29 cellular contexts compared by ENCODE assay signal in genomic region chr7:108557617-108558016, GRCh38.
"Had no signal": no experiment of that assay in that cellular context is flagged by ENCODE, and none has a peak within 500 bp of the region (broad histone marks: within the 10 kb centered on the region; RNA-seq: fewer than 3 reads in every experiment).

No MANE protein-coding gene starts in this region.

- H3K27me3 Mint-ChIP-seq: stimulated activated memory B cell treated with anti-CD40 and anti-IgM and Interleukin-4, amounts not matched to agents 10 μg/mL and 1 μg/mL and 100 μg/mL, for 72 hours; stimulated activated naive B cell treated with anti-CD40 and anti-IgM and Interleukin-4, amounts not matched to agents 10 μg/mL and 1 μg/mL and 100 μg/mL, for 72 hours; stimulated activated naive CD8-positive, alpha-beta T cell treated with anti-CD3 and anti-CD28 coated beads, Interleukin-15, amount 100 ng/mL, for 72 hours; stimulated activated naive CD8-positive, alpha-beta T cell treated with anti-CD3 and anti-CD28 coated beads, Interleukin-15, Interleukin-2, amounts not matched to agents 100 ng/mL and 50 ng/mL, for 24 hours; type B pancreatic cell had no signal

- FAIRE-seq: urothelium cell line had no signal

- H3K36me3 ChIP-seq: suprapubic skin, thoracic aorta, thyroid gland, transverse colon, upper lobe of right lung, uterus, vagina had no signal

- H3K4me3 ChIP-seq: stomach, suprapubic skin, testis, thoracic aorta, thyroid gland, tibial artery, tibial nerve, transverse colon, upper lobe of left lung, upper lobe of right lung, uterus, vagina had no signal

- H3K27ac ChIP-seq: stomach, suprapubic skin, testis, thoracic aorta, thyroid gland, tibial artery, tibial nerve, transverse colon, upper lobe of left lung, upper lobe of right lung, uterus, vagina had no signal

- DNase-seq: stimulated activated CD4-positive, alpha-beta T cell treated with anti-CD3 and anti-CD28 coated beads, Interleukin-2, amount 100 ng/mL, for 48 hours; stimulated activated CD4-positive, alpha-beta T cell treated with anti-CD3 and anti-CD28 coated beads, Interleukin-4, amount 100 ng/mL, for 1 hour; stimulated activated CD4-positive, alpha-beta T cell treated with anti-CD3 and anti-CD28 coated beads, Interleukin-4, amount 100 ng/mL, for 24 hours; stimulated activated CD4-positive, alpha-beta T cell treated with anti-CD3 and anti-CD28 coated beads, Interleukin-4, amount 100 ng/mL, for 4 hours; stimulated activated CD8-positive, alpha-beta memory T cell treated with anti-CD3 and anti-CD28 coated beads, Interleukin-4, amount 100 ng/mL, for 48 hours; stimulated activated naive B cell treated with anti-CD40 and anti-IgM and Interleukin-4, amounts not matched to agents 10 μg/mL and 1 μg/mL and 100 μg/mL, for 72 hours; stimulated activated naive CD4-positive, alpha-beta T cell; stimulated activated naive CD4-positive, alpha-beta T cell treated with Interleukin-2 at 50 U/mL for 16 hours; stimulated activated naive CD8-positive, alpha-beta T cell treated with anti-CD3 and anti-CD28 coated beads, Interleukin-15, amount 100 ng/mL, for 72 hours; stimulated activated naive CD8-positive, alpha-beta T cell treated with anti-CD3 and anti-CD28 coated beads, Interleukin-15, Interleukin-2, amounts not matched to agents 100 U/mL and 50 U/mL, for 24 hours; stomach; substantia nigra; testis; thyroid gland; tibial artery; transverse colon; trophoblast cell; upper lobe of left lung; upper lobe of right lung; uterus had no signal

- H3K4me3 Mint-ChIP-seq: stimulated activated effector memory CD8-positive, alpha-beta T cell treated with anti-CD3 and anti-CD28 coated beads, Interleukin-12 subunit alpha, Interleukin-12 subunit beta, amount 100 ng/mL, for 72 hours; stimulated activated memory B cell treated with anti-CD40 and anti-IgM and Interleukin-4, amounts not matched to agents 10 μg/mL and 1 μg/mL and 100 μg/mL, for 72 hours; stimulated activated naive B cell treated with anti-CD40 and anti-IgM and Interleukin-4, amounts not matched to agents 10 μg/mL and 1 μg/mL and 100 μg/mL, for 72 hours; stimulated activated naive CD8-positive, alpha-beta T cell treated with anti-CD3 and anti-CD28 coated beads, Interleukin-15, amount 100 ng/mL, for 72 hours; stimulated activated naive CD8-positive, alpha-beta T cell treated with anti-CD3 and anti-CD28 coated beads, Interleukin-15, Interleukin-2, amounts not matched to agents 100 ng/mL and 50 ng/mL, for 24 hours; type B pancreatic cell had no signal

- H3K4me1 Mint-ChIP-seq: stimulated activated naive CD8-positive, alpha-beta T cell treated with anti-CD3 and anti-CD28 coated beads, Interleukin-15, amount 100 ng/mL, for 72 hours had no signal

- H3K27ac Mint-ChIP-seq: stimulated activated effector memory CD8-positive, alpha-beta T cell treated with anti-CD3 and anti-CD28 coated beads, Interleukin-12 subunit alpha, Interleukin-12 subunit beta, amount 100 ng/mL, for 72 hours; stimulated activated memory B cell treated with anti-CD40 and anti-IgM and Interleukin-4, amounts not matched to agents 10 μg/mL and 1 μg/mL and 100 μg/mL, for 72 hours; stimulated activated naive B cell treated with anti-CD40 and anti-IgM and Interleukin-4, amounts not matched to agents 10 μg/mL and 1 μg/mL and 100 μg/mL, for 72 hours; stimulated activated naive CD8-positive, alpha-beta T cell treated with anti-CD3 and anti-CD28 coated beads, Interleukin-15, amount 100 ng/mL, for 72 hours; stimulated activated naive CD8-positive, alpha-beta T cell treated with anti-CD3 and anti-CD28 coated beads, Interleukin-15, Interleukin-2, amounts not matched to agents 100 ng/mL and 50 ng/mL, for 24 hours; type B pancreatic cell had no signal

- H3K4me1 ChIP-seq: stomach, suprapubic skin, testis, thyroid gland, tibial artery, tibial nerve, transverse colon, upper lobe of left lung, upper lobe of right lung, uterus, vagina had no signal

- H3K9me3 ChIP-seq: testis, thyroid gland, upper lobe of right lung had no signal

- ATAC-seq: stimulated activated effector memory CD8-positive, alpha-beta T cell treated with anti-CD3 and anti-CD28 coated beads, Interleukin-12 subunit alpha, Interleukin-12 subunit beta, amount 100 ng/mL, for 72 hours; stimulated activated memory B cell treated with anti-CD40 and anti-IgM and Interleukin-4, amounts not matched to agents 10 μg/mL and 1 μg/mL and 100 μg/mL, for 72 hours; stimulated activated naive B cell treated with anti-CD40 and anti-IgM and Interleukin-4, amounts not matched to agents 10 μg/mL and 1 μg/mL and 100 μg/mL, for 72 hours; stimulated activated naive CD8-positive, alpha-beta T cell treated with anti-CD3 and anti-CD28 coated beads, Interleukin-15, amount 100 ng/mL, for 72 hours; stimulated activated naive CD8-positive, alpha-beta T cell treated with anti-CD3 and anti-CD28 coated beads, Interleukin-15, Interleukin-2, amounts not matched to agents 100 U/mL and 50 U/mL, for 24 hours; upper lobe of right lung had no signal

- H3K27me3 ChIP-seq: stomach, suprapubic skin, testis, thyroid gland, tibial artery, tibial nerve, transverse colon, upper lobe of left lung, upper lobe of right lung, uterus, vagina had no signal
